ENCODE assay signal across 8 cellular contexts in the genomic region with DNA sequence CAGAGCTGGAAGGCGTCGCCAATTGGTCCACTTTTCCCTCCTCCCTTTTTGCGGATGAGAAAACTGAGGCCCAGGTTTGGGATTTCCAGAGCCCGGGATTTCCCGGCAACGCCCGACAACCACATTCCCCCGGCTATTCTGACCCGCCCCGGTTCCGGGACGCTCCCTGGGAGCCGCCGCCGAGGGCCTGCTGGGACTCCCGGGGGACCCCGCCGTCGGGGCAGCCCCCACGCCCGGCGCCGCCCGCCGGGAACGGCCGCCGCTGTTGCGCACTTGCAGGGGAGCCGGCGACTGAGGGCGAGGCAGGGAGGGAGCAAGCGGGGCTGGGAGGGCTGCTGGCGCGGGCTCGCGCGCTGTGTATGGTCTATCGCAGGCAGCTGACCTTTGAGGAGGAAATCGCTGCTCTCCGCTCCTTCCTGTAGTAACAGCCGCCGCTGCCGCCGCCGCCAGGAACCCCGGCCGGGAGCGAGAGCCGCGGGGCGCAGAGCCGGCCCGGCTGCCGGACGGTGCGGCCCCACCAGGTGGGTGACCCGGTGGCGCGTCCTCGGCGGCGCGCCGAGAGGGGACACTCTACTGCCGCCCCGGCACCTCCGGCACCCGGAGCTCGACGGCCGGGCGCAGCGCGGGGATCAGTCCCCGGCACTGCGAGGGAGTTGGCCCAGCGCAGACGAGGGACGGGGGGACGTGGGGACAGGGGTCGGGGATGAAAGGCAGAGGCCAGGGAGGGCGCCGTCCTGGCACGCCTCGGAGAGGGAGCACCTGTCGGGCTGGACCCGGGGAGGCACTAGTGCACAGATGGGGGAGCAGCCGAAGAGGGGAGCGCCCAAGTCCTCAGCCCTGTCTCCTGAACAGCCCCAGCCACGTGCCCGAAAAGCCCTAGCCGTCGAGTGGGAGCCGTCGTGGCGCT. TPM values are rescaled to one million over a fixed set of nuclear protein-coding genes. Genes with fewer than 3 reads are reported as not detected.
DNase-seq lines count a peak whose midpoint lies in the region; ATAC-seq and TF ChIP-seq lines count a peak whose summit lies in the region.

A gene (plus strand): TSS at position 421 of the 907 bp plus-strand sequence. CDS start 914 bp downstream, outside the sequence.

- TF ChIP-seq CTCF in esophagus muscularis mucosa (IDR thresholded peaks at IDR 0.05), result no peak

- TF ChIP-seq EP300 in esophagus muscularis mucosa (IDR thresholded peaks at IDR 0.05), result no peak

- peaks cover 3 to 24% (median 13%) of the 10 kb centered on the region in 4 donors for H3K36me3 ChIP-seq in esophagus muscularis mucosa
- H3K36me3 ChIP-seq in mucosa of stomach (ENCODE audit: control insufficient read depth, insufficient read depth, low read length), result no peaks in the 10 kb centered on the region

- H3K9me3 ChIP-seq in esophagus muscularis mucosa (no peaks in the 10 kb centered on the region), mucosa of stomach (ENCODE audit: control insufficient read depth, low read length) (no peaks in the 10 kb centered on the region)

- DNase-seq in ELR (ENCODE audit: low read depth), result peak; percentile 81
- DNase-seq in NOMO-1 treated with DMSO at 0.1 percent for 48 hours (lab: John Stamatoyannopoulos, UW; ENCODE audit: unreplicated experiment), result peak; percentile 80
- peak; percentile 80 to 85 for DNase-seq in activated T-cell treated with anti-CD3 and anti-CD28 coated beads, Interleukin-2, amount 50 U/mL, for 48 hours
- peak; percentile 97 for DNase-seq in esophagus muscularis mucosa (ENCODE audit: extremely low spot score)
- DNase-seq in stimulated activated CD8-positive, alpha-beta memory T cell treated with anti-CD3 and anti-CD28 coated beads, Interleukin-7, amount 100 ng/mL, for 4 hours (ENCODE audit: low read depth in 2 of 2), result peak; percentile 48 to 73
- no peak for DNase-seq in SW 1271 (lab: John Stamatoyannopoulos, UW)

- 13% methylated on average over 38 of the region's 97 CpGs for WGBS in esophagus muscularis mucosa

- ATAC-seq in HG02798 (IDR thresholded peaks at IDR 0.05; ENCODE audit: poor library complexity, unreplicated experiment), result peak; percentile 52

- intact Hi-C loops in esophagus muscularis mucosa (cut with DNase I), result no loop called here

- peak within 1 kb of the TSS; percentile 89 to 96 (median 91) for H3K27ac ChIP-seq in esophagus muscularis mucosa (replicated peaks in 1 of 4)

- peak within 1 kb of the TSS; percentile 73 to 87 (median 79) for H3K4me3 ChIP-seq in esophagus muscularis mucosa
- H3K4me3 ChIP-seq in mucosa of stomach (ENCODE audit: low read length), result peak within 1 kb of the TSS; percentile 63

- H3K4me1 ChIP-seq in esophagus muscularis mucosa (peaks cover 34 to 66% (median 64%) of the 10 kb centered on the region in 4 donors), mucosa of stomach (ENCODE audit: control insufficient read depth, insufficient read depth, low read length) (peaks cover 27% of the 10 kb centered on the region)

- TF ChIP-seq POLR2A in esophagus muscularis mucosa (IDR thresholded peaks at IDR 0.05; ENCODE audit: low read depth), result peak; percentile 71

- peak within 1 kb of the TSS; percentile 79 for H3K9ac ChIP-seq in mucosa of stomach (ENCODE audit: low read length)

- H3K27me3 ChIP-seq in esophagus muscularis mucosa (no peaks in the 10 kb centered on the region), mucosa of stomach (ENCODE audit: control insufficient read depth, insufficient read depth, low read length) (peaks cover 4% of the 10 kb centered on the region)

RNA-seq across cellular contexts. Expression of the gene that starts here (rescaled TPM):
- total RNA-seq in esophagus muscularis mucosa, result 10 to 100 TPM; 42.4 to 97.0 (median 62.7) TPM

Comparison
In these comparisons a context has a peak if more than half of its experiments do, and no peak if none do; other contexts are left out.
1. DNase-seq: peak in ELR (single experiment), NOMO-1 treated with DMSO at 0.1 percent for 48 hours (single experiment), activated T-cell treated with anti-CD3 and anti-CD28 coated beads, Interleukin-2, amount 50 U/mL, for 48 hours (2 of 2), esophagus muscularis mucosa (single experiment) and stimulated activated CD8-positive, alpha-beta memory T cell treated with anti-CD3 and anti-CD28 coated beads, Interleukin-7, amount 100 ng/mL, for 4 hours (2 of 2); none in SW 1271 (0 of 2).